In the genomic region with DNA sequence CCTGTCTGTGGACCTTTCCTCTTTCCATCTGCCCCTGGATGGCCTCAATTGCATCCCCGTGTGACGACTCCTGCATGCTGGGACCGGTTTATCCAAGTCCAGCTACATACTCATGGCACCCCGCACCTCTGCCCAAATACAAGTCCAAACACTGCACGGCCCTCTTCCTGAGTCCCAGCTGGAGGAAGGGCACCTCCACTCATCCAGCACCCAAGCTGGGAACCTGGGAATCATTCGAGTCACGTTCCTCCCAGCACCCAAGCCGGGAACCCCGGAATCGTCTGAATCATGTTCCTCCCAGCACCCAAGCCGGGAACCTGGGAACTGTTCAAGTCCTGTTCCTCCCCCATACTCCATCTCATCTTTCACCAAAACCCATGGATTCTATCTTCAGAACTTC, we compare ENCODE assay signal across 22 cellular contexts. TPM values are rescaled to one million over a fixed set of nuclear protein-coding genes. Genes with fewer than 3 reads are reported as not detected.
DNase-seq lines count a peak whose midpoint lies in the region; ATAC-seq, FAIRE-seq and TF ChIP-seq lines count a peak whose summit lies in the region.
"Had no signal": no experiment of that assay in that cellular context is flagged by ENCODE, and none has a peak within 500 bp of the region (broad histone marks: within the 10 kb centered on the region; RNA-seq: fewer than 3 reads in every experiment).

No MANE protein-coding gene starts in this region.

- peaks cover 12% of the 10 kb centered on the region for H3K36me3 Mint-ChIP-seq in activated CD4-positive, alpha-beta T cell treated with anti-CD3 and anti-CD28 coated beads, Interleukin-2, amount 10 ng/mL, durations not matched to agents 7 days and 5 days (ENCODE audit: low read depth)
- H3K36me3 Mint-ChIP-seq in Caco-2 (ENCODE audit: insufficient read depth, unreplicated experiment) = peaks cover 46% of the 10 kb centered on the region
- peaks cover 3% of the 10 kb centered on the region for H3K36me3 Mint-ChIP-seq in astrocyte (ENCODE audit: low read depth, unreplicated experiment)
- no peaks in the 10 kb centered on the region for H3K36me3 Mint-ChIP-seq in natural killer cell

- BruUV-seq in Caco-2 (replicated peaks; lab: Mats Ljungman, UMichigan) = no TSS peak

- H2AFZ ChIP-seq in astrocyte (ENCODE audit: low read depth, low read length) = no peak overlapping the region

- peak overlapping the region; percentile 71 for H3K27ac Mint-ChIP-seq in activated CD4-positive, alpha-beta T cell treated with anti-CD3 and anti-CD28 coated beads, Interleukin-2, amount 10 ng/mL, durations not matched to agents 7 days and 5 days
- H3K27ac Mint-ChIP-seq in Caco-2 (ENCODE audit: unreplicated experiment) (no peak overlapping the region), astrocyte (ENCODE audit: unreplicated experiment) (peak overlapping the region; percentile 35), natural killer cell (peak overlapping the region; percentile 27 to 45)

- H3K4me1 ChIP-seq in Caco-2 = no peaks in the 10 kb centered on the region
- no peaks in the 10 kb centered on the region for H3K4me1 ChIP-seq in astrocyte (ENCODE audit: insufficient read depth, low read length)

- no peaks in the 10 kb centered on the region for H3K79me2 ChIP-seq in astrocyte (ENCODE audit: insufficient read depth, low read length)

- POLR2A ChIA-PET in activated CD4-positive, alpha-beta T cell treated with anti-CD3 and anti-CD28 coated beads, Interleukin-2, amount 10 ng/mL, durations not matched to agents 7 days and 5 days (lab: Charles Lee) = no interaction called here
- POLR2A ChIA-PET in Caco-2 (lab: Charles Lee) = no interaction called here

- no peak overlapping the region for H3K4me2 ChIP-seq in astrocyte (ENCODE audit: low read length)
- H3K4me2 ChIP-seq: BLaER1 had no signal

- H3K9me3 ChIP-seq in Caco-2 = peaks cover 8% of the 10 kb centered on the region
- no peaks in the 10 kb centered on the region for H3K9me3 ChIP-seq in astrocyte (ENCODE audit: insufficient read depth, low read depth, low read length)

- FAIRE-seq in astrocyte (lab: Jason Lieb, UNC) = no peak
- FAIRE-seq: A204.1, GM12892, H54, HepG2 had no signal

- no peak overlapping the region for H3K27ac ChIP-seq in astrocyte (ENCODE audit: low read depth, low read length)
- H3K27ac ChIP-seq: BLaER1 had no signal

- no peak for DNase-seq in activated CD4-positive, alpha-beta T cell treated with anti-CD3 and anti-CD28 coated beads, Interleukin-2, amount 10 ng/mL, durations not matched to agents 7 days and 5 days
- no peak for DNase-seq in activated CD4-positive, alpha-beta T cell treated with anti-CD3 and anti-CD28 coated beads for 1 hour
- DNase-seq in Caco-2 = no peak
- no peak for DNase-seq in astrocyte (ENCODE audit: low read depth)
- DNase-seq in natural killer cell = no peak
- DNase-seq in H7 = no peak
- DNase-seq in DMS114 treated with DMSO at 0.1 percent for 48 hours (lab: John Stamatoyannopoulos, UW; ENCODE audit: unreplicated experiment) = no peak
- DNase-seq: CD8-positive, alpha-beta memory T cell; DMS153; KG1; NCI-H1436; NCI-H2029 treated with DMSO at 0.1 percent for 48 hours; NCI-H2171 treated with DMSO at 0.1 percent for 48 hours; NCI-H748 treated with DMSO at 0.1 percent for 48 hours; RPMI8226 had no signal

- no peak for TF ChIP-seq CTCF in Caco-2 (IDR thresholded peaks at IDR 0.05; ENCODE audit: insufficient read depth in 1 of 2, low read depth in 1 of 2, low read length in 1 of 2, severe bottlenecking in 1 of 2, unreplicated experiment in 1 of 2)
- TF ChIP-seq CTCF in astrocyte (IDR thresholded peaks at IDR 0.05; ENCODE audit: insufficient read depth, low read depth, low read length) = no peak
- no peak for TF ChIP-seq CTCF in natural killer cell (IDR thresholded peaks at IDR 0.05)

- H4K20me1 ChIP-seq in astrocyte (ENCODE audit: insufficient read depth, low read length) = no peaks in the 10 kb centered on the region
- H4K20me1 ChIP-seq: BLaER1 had no signal

- H3K36me3 ChIP-seq in Caco-2 (ENCODE audit: control insufficient read depth, insufficient read depth, low read length) (no peaks in the 10 kb centered on the region), astrocyte (ENCODE audit: insufficient read depth, low read length) (no peaks in the 10 kb centered on the region), H7 (replicated peaks; ENCODE audit: control insufficient read depth, insufficient read depth, low read length) (no peaks in the 10 kb centered on the region)
- H3K36me3 ChIP-seq: BLaER1 had no signal

- peaks cover 20% of the 10 kb centered on the region for H3K9me3 Mint-ChIP-seq in activated CD4-positive, alpha-beta T cell treated with anti-CD3 and anti-CD28 coated beads, Interleukin-2, amount 10 ng/mL, durations not matched to agents 7 days and 5 days
- peaks cover 51% of the 10 kb centered on the region for H3K9me3 Mint-ChIP-seq in Caco-2 (ENCODE audit: unreplicated experiment)
- H3K9me3 Mint-ChIP-seq in astrocyte (ENCODE audit: unreplicated experiment) = peaks cover 15% of the 10 kb centered on the region
- peaks cover 4 to 5% of the 10 kb centered on the region in 2 donors for H3K9me3 Mint-ChIP-seq in natural killer cell

- ATAC-seq in natural killer cell = no peak
- ATAC-seq in HG03135 (IDR thresholded peaks at IDR 0.05; ENCODE audit: unreplicated experiment) = no peak
- ATAC-seq: HepG2 had no signal

- intact Hi-C loops in Caco-2 (cut with micrococcal nuclease; ENCODE audit: unreplicated experiment) (no loop called here), natural killer cell (cut with micrococcal nuclease) (no loop called here)

- no peak overlapping the region for H3K4me3 Mint-ChIP-seq in activated CD4-positive, alpha-beta T cell treated with anti-CD3 and anti-CD28 coated beads, Interleukin-2, amount 10 ng/mL, durations not matched to agents 7 days and 5 days
- peak overlapping the region; percentile 27 for H3K4me3 Mint-ChIP-seq in Caco-2 (ENCODE audit: unreplicated experiment)
- H3K4me3 Mint-ChIP-seq in astrocyte (ENCODE audit: unreplicated experiment) = no peak overlapping the region
- H3K4me3 Mint-ChIP-seq in natural killer cell = peak overlapping the region; percentile 52

- H3K4me1 Mint-ChIP-seq in activated CD4-positive, alpha-beta T cell treated with anti-CD3 and anti-CD28 coated beads, Interleukin-2, amount 10 ng/mL, durations not matched to agents 7 days and 5 days = peaks cover 30% of the 10 kb centered on the region
- no peaks in the 10 kb centered on the region for H3K4me1 Mint-ChIP-seq in Caco-2 (ENCODE audit: low read depth, unreplicated experiment)
- H3K4me1 Mint-ChIP-seq in astrocyte (ENCODE audit: low read depth, unreplicated experiment) = no peaks in the 10 kb centered on the region
- H3K4me1 Mint-ChIP-seq in natural killer cell = peaks cover 60 to 76% of the 10 kb centered on the region in 2 donors

- no peak overlapping the region for H3K9ac ChIP-seq in astrocyte (ENCODE audit: low read length)
- H3K9ac ChIP-seq: BLaER1 had no signal

- H3K27me3 Mint-ChIP-seq in activated CD4-positive, alpha-beta T cell treated with anti-CD3 and anti-CD28 coated beads, Interleukin-2, amount 10 ng/mL, durations not matched to agents 7 days and 5 days = peaks cover 4% of the 10 kb centered on the region
- H3K27me3 Mint-ChIP-seq in Caco-2 (ENCODE audit: insufficient read depth, unreplicated experiment) = no peaks in the 10 kb centered on the region
- H3K27me3 Mint-ChIP-seq in astrocyte (ENCODE audit: low read depth, unreplicated experiment) = peaks cover 26% of the 10 kb centered on the region
- H3K27me3 Mint-ChIP-seq in natural killer cell (ENCODE audit: low read depth in 2 of 2) = no peaks in the 10 kb centered on the region

- CTCF ChIA-PET in activated CD4-positive, alpha-beta T cell treated with anti-CD3 and anti-CD28 coated beads, Interleukin-2, amount 10 ng/mL, durations not matched to agents 7 days and 5 days (lab: Charles Lee) = no interaction called here
- CTCF ChIA-PET in Caco-2 (lab: Charles Lee) = no interaction called here

- H3K27me3 ChIP-seq in Caco-2 (replicated peaks; ENCODE audit: control insufficient read depth, insufficient read depth, low read length) (no peaks in the 10 kb centered on the region), astrocyte (ENCODE audit: insufficient read depth, low read length) (peaks cover 2% of the 10 kb centered on the region), H7 (ENCODE audit: control insufficient read depth, insufficient read depth, low read length) (no peaks in the 10 kb centered on the region)
- H3K27me3 ChIP-seq: BLaER1 had no signal

- no peak overlapping the region for H3K4me3 ChIP-seq in Caco-2 (ENCODE audit: low read depth, low read length)
- no peak overlapping the region for H3K4me3 ChIP-seq in astrocyte (ENCODE audit: insufficient read depth, low read depth, low read length)
- no peak overlapping the region for H3K4me3 ChIP-seq in H7 (ENCODE audit: insufficient read depth, low read depth, low read length)
- H3K4me3 ChIP-seq: BLaER1 had no signal

RNA-seq across cellular contexts. Expression of a gene that starts 10.2 kb away (rescaled TPM):
- under 1 TPM; 0.27 to 0.52 TPM for total RNA-seq in activated CD4-positive, alpha-beta T cell treated with anti-CD3 and anti-CD28 coated beads, Interleukin-2, amount 10 ng/mL, durations not matched to agents 7 days and 5 days
- total RNA-seq in Caco-2 (2022) (not detected in 2 replicates), astrocyte (not detected in 2 replicates), natural killer cell (under 1 TPM; 0.07 to 0.45 (median 0.43) TPM)
- total RNA-seq in H7 (2014; rRNA removed; shearing (Covaris generic)) = not detected in 2 replicates
- total RNA-seq: CD8-positive, alpha-beta memory T cell; HepG2; NCI-H460 had no signal

RNA-seq across cellular contexts. Expression of a gene that starts 19.5 kb away (rescaled TPM):
- total RNA-seq in activated CD4-positive, alpha-beta T cell treated with anti-CD3 and anti-CD28 coated beads, Interleukin-2, amount 10 ng/mL, durations not matched to agents 7 days and 5 days = not detected
- total RNA-seq in Caco-2 (2022) (not detected in 2 replicates), astrocyte (not detected in 2 replicates), natural killer cell (not detected)
- total RNA-seq in H7 (2014; rRNA removed; shearing (Covaris generic)) = not detected in 2 replicates
- total RNA-seq: CD8-positive, alpha-beta memory T cell; HepG2; NCI-H460 had no signal

Comparison
In these comparisons a context has a peak if more than half of its experiments do, and no peak if none do; other contexts are left out.
1. H3K4me3 Mint-ChIP-seq: peak in Caco-2 (single experiment) and natural killer cell (single experiment); none in activated CD4-positive, alpha-beta T cell treated with anti-CD3 and anti-CD28 coated beads, Interleukin-2, amount 10 ng/mL, durations not matched to agents 7 days and 5 days (single experiment) and astrocyte (single experiment).